ENCODE assay signal across 8 cellular contexts in the genomic region with DNA sequence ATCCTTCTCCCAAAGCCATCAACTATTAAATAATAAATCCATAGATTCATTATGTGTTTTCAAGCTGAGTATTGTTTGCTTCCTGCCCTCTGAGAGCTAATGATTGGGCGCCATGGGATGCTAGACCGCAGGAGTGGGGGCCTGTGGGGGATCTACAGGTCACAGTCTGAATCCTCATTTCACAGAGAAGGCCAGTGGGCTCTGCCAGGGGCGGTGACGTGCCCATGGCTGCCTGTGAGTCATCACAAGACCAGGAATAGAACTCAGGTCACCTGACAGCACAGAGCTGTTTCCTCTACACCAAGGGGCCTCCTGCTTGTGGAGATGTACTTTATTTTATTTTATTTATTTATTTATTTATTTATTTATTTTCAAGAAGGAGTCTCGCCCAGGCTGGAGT. TPM values are rescaled to one million over a fixed set of nuclear protein-coding genes. Genes with fewer than 3 reads are reported as not detected.
A peak's percentile ranks its signal among the peaks of the same experiment; 100 is the strongest.
DNase-seq lines count a peak whose midpoint lies in the region; ATAC-seq and TF ChIP-seq lines count a peak whose summit lies in the region.

No MANE protein-coding gene starts in this region.

- DNase-seq in GM04503 (ENCODE audit: low read depth) (peak; percentile 59), NCI-H446 treated with DMSO at 0.1 percent for 48 hours (lab: John Stamatoyannopoulos, UW) (peak; percentile 43), prostate gland (ENCODE audit: low spot score) (peak; percentile 79), NCI-H1930 (lab: John Stamatoyannopoulos, UW) (no peak)
- peak; percentile 87 for DNase-seq in activated effector memory CD4-positive, alpha-beta T cell treated with anti-CD3 and anti-CD28 coated beads, Interleukin-2, amount 50 U/mL, for 16 hours

- H3K4me3 ChIP-seq in gastroesophageal sphincter: peak overlapping the region in 1 of 2 donors; percentile 10
- H3K4me3 ChIP-seq in prostate gland: no peak overlapping the region

- 18% methylated on average over 5 of the region's 5 CpGs; no CpG with 5 or more reads in 1 of the 2 donors for WGBS in gastroesophageal sphincter (ENCODE audit: low coverage in 1 of 2), 2 donors
- WGBS in prostate gland: 43% methylated on average over 5 of the region's 5 CpGs

- H3K4me1 ChIP-seq in gastroesophageal sphincter (peaks cover 32 to 100% (median 73%) of the 10 kb centered on the region in 3 donors), prostate gland (replicated peaks) (peaks cover 54% of the 10 kb centered on the region)

- intact Hi-C loops in prostate gland (cut with DNase I): no loop called here

- TF ChIP-seq POLR2A in gastroesophageal sphincter (IDR thresholded peaks at IDR 0.05) (no peak), prostate gland (IDR thresholded peaks at IDR 0.05) (no peak)

- no peaks in the 10 kb centered on the region for H3K36me3 ChIP-seq in gastroesophageal sphincter
- no peaks in the 10 kb centered on the region for H3K36me3 ChIP-seq in prostate gland

- H3K27ac ChIP-seq in gastroesophageal sphincter: peak overlapping the region; percentile 84 to 99 (median 97)
- peak overlapping the region; percentile 91 to 96 for H3K27ac ChIP-seq in prostate gland

- H3K9me3 ChIP-seq in gastroesophageal sphincter: no peaks in the 10 kb centered on the region
- H3K9me3 ChIP-seq in prostate gland: no peaks in the 10 kb centered on the region

- TF ChIP-seq CTCF in gastroesophageal sphincter (IDR thresholded peaks at IDR 0.05): no peak
- no peak for TF ChIP-seq CTCF in prostate gland (IDR thresholded peaks at IDR 0.05)

- no peak for TF ChIP-seq EP300 in gastroesophageal sphincter (IDR thresholded peaks at IDR 0.05)

- ATAC-seq in gastroesophageal sphincter (peak; percentile 92), HG03565 (IDR thresholded peaks at IDR 0.05; ENCODE audit: unreplicated experiment) (no peak), HG02938 (IDR thresholded peaks at IDR 0.05; ENCODE audit: unreplicated experiment) (no peak)

- H3K27me3 ChIP-seq in gastroesophageal sphincter (no peaks in the 10 kb centered on the region), prostate gland (replicated peaks; ENCODE audit: insufficient read depth) (no peaks in the 10 kb centered on the region)

RNA-seq across cellular contexts. Expression of a gene that starts 15.0 kb away (rescaled TPM):
- total RNA-seq in gastroesophageal sphincter: 10 to 100 TPM; 44.7 to 59.4 (median 55.5) TPM
- total RNA-seq in prostate gland: 10 to 100 TPM; 70.1 to 80.7 TPM

Comparison
In these comparisons a context has a peak if more than half of its experiments do, and no peak if none do; other contexts are left out.
1. DNase-seq: peak in GM04503 (single experiment), NCI-H446 treated with DMSO at 0.1 percent for 48 hours (single experiment), activated effector memory CD4-positive, alpha-beta T cell treated with anti-CD3 and anti-CD28 coated beads, Interleukin-2, amount 50 U/mL, for 16 hours (single experiment) and prostate gland (single experiment); none in NCI-H1930 (0 of 2).